9 cellular contexts compared by ENCODE assay signal in the genomic region with DNA sequence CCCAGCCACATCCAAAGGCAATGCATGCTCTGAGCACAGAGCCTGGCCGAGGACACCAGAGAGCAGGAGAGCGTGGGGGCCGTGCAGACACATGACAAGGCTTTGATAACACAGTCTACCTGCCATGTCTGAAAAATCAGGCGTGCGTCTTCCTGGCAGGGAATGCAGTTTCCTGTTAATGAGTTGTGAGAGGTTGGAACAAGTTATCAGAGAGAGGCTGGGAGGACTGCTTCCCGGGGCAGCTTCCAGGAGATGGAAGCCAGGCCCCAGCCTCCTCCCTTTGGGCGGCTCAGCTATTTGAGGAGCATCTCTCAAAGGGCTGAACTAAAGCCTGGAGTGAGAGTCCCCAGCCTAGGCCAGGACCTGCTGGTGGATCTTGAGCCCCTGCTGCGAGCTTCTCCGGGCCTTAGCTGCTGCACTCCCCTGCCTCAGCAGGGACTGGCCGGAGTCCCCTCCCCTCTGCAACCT.
DNase-seq lines count a peak whose midpoint lies in the region; ATAC-seq and TF ChIP-seq lines count a peak whose summit lies in the region.
"Had no signal": no experiment of that assay in that cellular context is flagged by ENCODE, and none has a peak within 500 bp of the region (broad histone marks: within the 10 kb centered on the region; RNA-seq: fewer than 3 reads in every experiment).

No MANE protein-coding gene starts in this region.

- H3K27ac ChIP-seq in SJCRH30 (peak overlapping the region; percentile 98), heart left ventricle (peak overlapping the region in 11 of 12 donors; percentile 48 to 87 (median 74))

- H3K36me3 ChIP-seq in SJCRH30, result no peaks in the 10 kb centered on the region
- H3K36me3 ChIP-seq in heart left ventricle, result no peaks in the 10 kb centered on the region
- H3K36me3 ChIP-seq: tibial nerve had no signal

- H3K4me1 ChIP-seq in SJCRH30 (peaks cover 70% of the 10 kb centered on the region), heart left ventricle (peaks cover 6 to 50% (median 29%) of the 10 kb centered on the region in 12 donors)

- no peak for TF ChIP-seq POLR2A in heart left ventricle (IDR thresholded peaks at IDR 0.05)

- H3K9me3 ChIP-seq in SJCRH30 (replicated peaks), result no peaks in the 10 kb centered on the region
- H3K9me3 ChIP-seq in heart left ventricle, result no peaks in the 10 kb centered on the region
- H3K9me3 ChIP-seq: tibial nerve had no signal

- DNase-seq in Caki2 (ENCODE audit: low read depth) (peak; percentile 46), SJCRH30 (peak; percentile 93 to 96), heart left ventricle (peak; percentile 74 to 91 (median 86)), pons (ENCODE audit: low spot score) (peak; percentile 67), NCI-H1436 treated with DMSO at 0.1 percent for 48 hours (lab: John Stamatoyannopoulos, UW) (no peak)
- no peak for DNase-seq in stimulated activated CD4-positive, alpha-beta T cell treated with anti-CD3 and anti-CD28 coated beads, Interleukin-1b, Interleukin-23, amount 100 ng/mL, for 48 hours
- no peak for DNase-seq in activated CD4-positive, alpha-beta T cell treated with anti-CD3 and anti-CD28 coated beads, Interleukin-2, amount 50 U/mL, for 48 hours

- TF ChIP-seq CTCF in heart left ventricle (IDR thresholded peaks at IDR 0.05), result no peak

- in situ Hi-C loops in Caki2 (cut with HindIII; ENCODE audit: low pct_unique_long_range_greater_than_20kb, low sequenced_read_pairs), result no loop called here

- H3K27me3 ChIP-seq in SJCRH30 (no peaks in the 10 kb centered on the region), heart left ventricle (no peaks in the 10 kb centered on the region)
- H3K27me3 ChIP-seq: tibial nerve had no signal

- H3K4me3 ChIP-seq in SJCRH30, result peak overlapping the region; percentile 41
- H3K4me3 ChIP-seq in heart left ventricle, result no peak overlapping the region
- H3K4me3 ChIP-seq: tibial nerve had no signal

- intact Hi-C loops in heart left ventricle (cut with DNase I), result no loop called here

- WGBS in heart left ventricle, 4 donors, result 4 to 22% (median 15%) methylated on average over 4 to 10 of the region's 10 CpGs

- peak; percentile 81 to 92 (median 89) for ATAC-seq in heart left ventricle
- no peak for ATAC-seq in activated CD4-positive, CD25-positive, alpha-beta regulatory T cell treated with anti-CD3 and anti-CD28 coated beads, Interleukin-2, amount 50 U/mL, for 24 hours

Comparison
In these comparisons a context has a peak if more than half of its experiments do, and no peak if none do; other contexts are left out.
1. DNase-seq: peak in Caki2 (single experiment), SJCRH30 (2 of 2), heart left ventricle (5 of 5) and pons (single experiment); none in stimulated activated CD4-positive, alpha-beta T cell treated with anti-CD3 and anti-CD28 coated beads, Interleukin-1b, Interleukin-23, amount 100 ng/mL, for 48 hours (single experiment), NCI-H1436 treated with DMSO at 0.1 percent for 48 hours (single experiment) and activated CD4-positive, alpha-beta T cell treated with anti-CD3 and anti-CD28 coated beads, Interleukin-2, amount 50 U/mL, for 48 hours (0 of 2).
2. ATAC-seq: peak in heart left ventricle (4 of 4); none in activated CD4-positive, CD25-positive, alpha-beta regulatory T cell treated with anti-CD3 and anti-CD28 coated beads, Interleukin-2, amount 50 U/mL, for 24 hours (0 of 2).